8 cellular contexts compared by ENCODE assay signal in the genomic region with DNA sequence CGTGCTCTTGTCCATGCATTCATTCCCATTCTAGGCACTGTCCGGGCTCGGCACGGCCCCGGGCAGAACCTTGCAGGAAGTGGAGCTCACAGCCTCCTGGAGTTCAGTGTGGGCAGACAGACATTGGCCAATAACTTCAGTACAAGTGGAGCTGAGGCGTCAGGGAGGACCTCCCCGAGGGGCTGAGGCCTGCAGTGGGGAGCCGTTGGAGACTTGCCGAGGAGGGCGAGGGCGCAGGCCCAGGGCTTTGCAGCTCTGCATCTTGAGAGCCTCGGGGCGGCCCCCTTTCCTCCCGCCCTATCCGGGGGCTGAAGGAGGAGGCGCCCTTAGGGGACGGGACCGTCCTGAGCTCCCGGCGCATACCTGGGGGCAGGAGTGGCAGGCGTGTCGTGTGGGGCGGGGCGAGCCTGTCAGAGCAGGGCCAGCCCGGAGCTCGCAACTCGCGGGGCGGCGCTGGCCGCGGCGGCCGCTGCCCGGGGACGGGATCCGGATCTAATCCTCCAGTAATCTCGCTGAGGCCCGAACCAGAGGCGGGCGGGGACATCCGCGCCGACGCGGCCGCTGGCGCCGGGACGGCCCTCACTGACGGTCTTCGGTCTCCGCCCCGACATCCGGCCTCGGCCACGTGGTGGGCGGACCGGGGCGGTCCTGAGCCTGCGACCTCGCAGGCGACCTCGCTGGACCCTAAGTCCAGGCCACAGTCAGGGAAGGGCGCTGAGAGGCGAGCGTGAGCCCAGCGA. TPM values are rescaled to one million over a fixed set of nuclear protein-coding genes. Genes with fewer than 3 reads are reported as not detected.
DNase-seq lines count a peak whose midpoint lies in the region; ATAC-seq and TF ChIP-seq lines count a peak whose summit lies in the region.

A gene (plus strand): TSS at position 698 of the 740 bp plus-strand sequence. CDS start 530 bp downstream, outside the sequence.

- H3K4me3 ChIP-seq in HUES48 (ENCODE audit: low read depth, low read length) (peak within 1 kb of the TSS; percentile 76), adipocyte (ENCODE audit: low read length) (peak within 1 kb of the TSS; percentile 81)

- H3K9ac ChIP-seq in HUES48 (ENCODE audit: low read depth, low read length) (peak within 1 kb of the TSS; percentile 59), adipocyte (ENCODE audit: low read length) (peak within 1 kb of the TSS; percentile 82)

- H3K9me3 ChIP-seq in HUES48 (ENCODE audit: control insufficient read depth, insufficient read depth, low read length) (no peaks in the 10 kb centered on the region), adipocyte (ENCODE audit: control insufficient read depth, low read length) (no peaks in the 10 kb centered on the region)

- H3K27me3 ChIP-seq in HUES48 (ENCODE audit: control insufficient read depth, insufficient read depth, low read length) (no peaks in the 10 kb centered on the region), adipocyte (replicated peaks; ENCODE audit: control insufficient read depth, insufficient read depth, low read length) (no peaks in the 10 kb centered on the region)

- peak within 1 kb of the TSS; percentile 94 for H3K4me3 Mint-ChIP-seq in type B pancreatic cell

- H3K4me1 ChIP-seq in HUES48 (ENCODE audit: control insufficient read depth, insufficient read depth, low read length) (peaks cover 8% of the 10 kb centered on the region; the same call in 1 of the 2 replicates), adipocyte (ENCODE audit: control insufficient read depth, insufficient read depth, low read length) (peaks cover 33% of the 10 kb centered on the region)

- peaks cover 13% of the 10 kb centered on the region for H3K4me1 Mint-ChIP-seq in type B pancreatic cell (ENCODE audit: unreplicated experiment)

- DNase-seq in DMS79 (lab: John Stamatoyannopoulos, UW) (peak; percentile 46), SW480 (ENCODE audit: low spot score) (peak; percentile 88), adipocyte (ENCODE audit: low read depth) (peak; percentile 93), cardiac septum (ENCODE audit: low spot score) (peak; percentile 92), posterior cingulate gyrus (peak; percentile 63 to 97 (median 76)), type B pancreatic cell (ENCODE audit: extremely low spot score, unreplicated experiment) (peak; percentile 87)

- peak within 1 kb of the TSS; percentile 94 for H3K27ac ChIP-seq in HUES48 (ENCODE audit: low read depth, low read length)

- no peaks in the 10 kb centered on the region for H3K27me3 Mint-ChIP-seq in type B pancreatic cell

- H3K36me3 Mint-ChIP-seq in type B pancreatic cell = no peaks in the 10 kb centered on the region

- no peaks in the 10 kb centered on the region for H3K9me3 Mint-ChIP-seq in type B pancreatic cell

- H3K36me3 ChIP-seq in HUES48 (ENCODE audit: control insufficient read depth, insufficient read depth, low read length) = no peaks in the 10 kb centered on the region
- peaks cover 13% of the 10 kb centered on the region for H3K36me3 ChIP-seq in adipocyte (ENCODE audit: control insufficient read depth, insufficient read depth, low read length, severe bottlenecking)

- TF ChIP-seq CTCF in type B pancreatic cell (conservative IDR thresholded peaks at IDR 0.05) = peak; percentile 48

- peak within 1 kb of the TSS; percentile 98 for H3K27ac Mint-ChIP-seq in type B pancreatic cell

- ATAC-seq in GM21381 (IDR thresholded peaks at IDR 0.05; ENCODE audit: unreplicated experiment) = peak; percentile 68

- intact Hi-C loops in cardiac septum (cut with DNase I) = no loop called here
- intact Hi-C loops in posterior cingulate gyrus (cut with DNase I) = no loop called here

RNA-seq across cellular contexts. Expression of the gene that starts here (rescaled TPM):
- total RNA-seq in cardiac septum (20.3 TPM), type B pancreatic cell (ENCODE audit: low replicate concordance) (54.2 and 55.9 TPM in 2 replicates)

Comparison
In these comparisons a context has a peak if more than half of its experiments do, and no peak if none do; other contexts are left out.
1. Peak in every context shown above with its lines: DNase-seq, ATAC-seq, H3K4me3 ChIP-seq and H3K27ac ChIP-seq.